ENCODE assay signal across 20 cellular contexts in genomic region chr6:5490495-5491069, GRCh38.
DNase-seq lines count a peak whose midpoint lies in the region; ATAC-seq and TF ChIP-seq lines count a peak whose summit lies in the region.
"Had no signal": no experiment of that assay in that cellular context is flagged by ENCODE, and none has a peak within 500 bp of the region (broad histone marks: within the 10 kb centered on the region; RNA-seq: fewer than 3 reads in every experiment).

No MANE protein-coding gene starts in this region.

- H3K4me1 ChIP-seq in mucosa of descending colon (ENCODE audit: low read depth) = no peaks in the 10 kb centered on the region
- H3K4me1 ChIP-seq: pancreas, sigmoid colon had no signal

- ATAC-seq in mucosa of descending colon (no peak), GM21529 (IDR thresholded peaks at IDR 0.05; ENCODE audit: unreplicated experiment) (no peak)
- ATAC-seq: left colon; natural killer cell treated with Interleukin-12 subunit alpha and Interleukin-12 subunit beta and Interleukin-15 and Interleukin-18, amount 100 ng/mL, for 72 hours; pancreas had no signal

- no peaks in the 10 kb centered on the region for H3K9me3 ChIP-seq in mucosa of descending colon
- H3K9me3 ChIP-seq: pancreas, sigmoid colon, SK-N-SH had no signal

- H3K4me3 ChIP-seq in mucosa of descending colon = no peak overlapping the region
- H3K4me3 ChIP-seq: cardiac muscle cell, pancreas, sigmoid colon had no signal

- H3K36me3 ChIP-seq in mucosa of descending colon (ENCODE audit: low read depth) = no peaks in the 10 kb centered on the region
- H3K36me3 ChIP-seq: cardiac muscle cell, pancreas had no signal

- TF ChIP-seq CTCF in mucosa of descending colon (IDR thresholded peaks at IDR 0.05) = no peak

- DNase-seq in NCI-H2107 treated with DMSO at 0.1 percent for 48 hours (lab: John Stamatoyannopoulos, UW; ENCODE audit: unreplicated experiment) (peak; percentile 68), NCI-H2107 (lab: John Stamatoyannopoulos, UW) (no peak), NCI-H146 (lab: John Stamatoyannopoulos, UW) (peak; percentile 62), NCI-H345 treated with DMSO at 0.1 percent for 48 hours (lab: John Stamatoyannopoulos, UW; ENCODE audit: unreplicated experiment) (peak; percentile 49), islet precursor cell (peak; percentile 59), mucosa of descending colon (no peak), T1000 (lab: John Stamatoyannopoulos, UW) (no peak)
- DNase-seq: activated B cell treated with CpG ODN at 0.5 μM for 24 hours; activated CD4-positive, alpha-beta T cell treated with anti-CD3 and anti-CD28 coated beads, Interleukin-2, amount 50 U/mL, for 48 hours; amygdala; GF-D8; left colon; NK-92 treated with Interleukin-12 subunit alpha and Interleukin-12 subunit beta, amount 100 ng/mL, for 24 hours; pancreas; sigmoid colon; SK-N-SH; substantia nigra had no signal

- intact Hi-C loops in mucosa of descending colon (cut with DNase I, micrococcal nuclease) = no loop called here

Comparison
In these comparisons a context has a peak if more than half of its experiments do, and no peak if none do; other contexts are left out.
1. DNase-seq: peak in NCI-H2107 treated with DMSO at 0.1 percent for 48 hours (single experiment), NCI-H146 (single experiment), NCI-H345 treated with DMSO at 0.1 percent for 48 hours (single experiment) and islet precursor cell (single experiment); none in NCI-H2107 (single experiment), mucosa of descending colon (0 of 3) and T1000 (single experiment).